ENCODE assay signal across 8 cellular contexts in the genomic region with DNA sequence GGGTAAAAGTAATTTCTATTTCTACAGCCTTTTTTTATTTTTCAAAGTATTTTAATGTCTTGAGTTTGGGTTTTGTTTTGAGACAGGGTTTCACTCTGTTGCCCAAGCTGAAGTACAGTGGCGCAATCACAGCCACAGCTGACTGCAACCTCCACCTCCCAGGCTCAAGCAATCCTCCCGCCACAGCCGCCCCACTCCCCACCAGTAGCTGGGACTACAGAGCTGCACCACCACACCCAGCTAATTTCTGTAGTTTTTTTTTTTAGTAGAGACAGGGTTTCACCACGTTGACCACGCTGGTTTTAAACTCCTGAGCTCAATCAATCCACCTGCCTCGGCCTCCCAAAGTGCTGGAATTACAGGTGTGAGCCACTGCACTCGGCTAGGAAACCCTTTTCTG. TPM values are rescaled to one million over a fixed set of nuclear protein-coding genes. Genes with fewer than 3 reads are reported as not detected.
DNase-seq lines count a peak whose midpoint lies in the region; ATAC-seq and TF ChIP-seq lines count a peak whose summit lies in the region.

No MANE protein-coding gene starts in this region.

- H3K4me3 Mint-ChIP-seq in T-cell, result peak overlapping the region; percentile 2 to 54 (median 48)

- ATAC-seq in GM21786 (IDR thresholded peaks at IDR 0.05; ENCODE audit: unreplicated experiment) (peak; percentile 39), T-cell (replicated peaks in 1 of 4) (no peak)
- ATAC-seq in stimulated activated naive CD8-positive, alpha-beta T cell treated with anti-CD3 and anti-CD28 coated beads, Interleukin-15, Interleukin-2, amounts not matched to agents 100 U/mL and 50 U/mL, for 24 hours, result peak; percentile 33

- no peak for TF ChIP-seq CTCF in AG09319 (IDR thresholded peaks at IDR 0.05; ENCODE audit: low read depth, low read length)

- H3K36me3 Mint-ChIP-seq in T-cell, result no peaks in the 10 kb centered on the region

- peak; percentile 63 for DNase-seq in AG09319 (ENCODE audit: extremely low read depth, low read depth)
- peak in 1 of 34 experiments; percentile 36 for DNase-seq in T-cell
- peak; percentile 83 for DNase-seq in glomerular visceral epithelial cell (ENCODE audit: extremely low spot score)
- DNase-seq in stimulated activated naive CD8-positive, alpha-beta T cell treated with anti-CD3 and anti-CD28 coated beads, Interleukin-15, Interleukin-2, amounts not matched to agents 100 U/mL and 50 U/mL, for 24 hours, result peak; percentile 64
- no peak for DNase-seq in COLO668 (lab: John Stamatoyannopoulos, UW; ENCODE audit: unreplicated experiment)
- no peak for DNase-seq in SW480 (ENCODE audit: low spot score)
- no peak for DNase-seq in G401 (ENCODE audit: low spot score)

- H3K4me1 Mint-ChIP-seq in T-cell, result peaks cover 49 to 75% (median 69%) of the 10 kb centered on the region in 3 donors

- no peaks in the 10 kb centered on the region for H3K27me3 Mint-ChIP-seq in T-cell

- CTCF ChIA-PET in T-cell (lab: Charles Lee), result interaction anchor here in 1 of 2 donors (0.6 to 1.7 kb wide), 5 partner anchors 9 to 95 kb away, joined by 3 to 8 read pairs (median 4); no protein-coding TSS in a partner anchor

- in situ Hi-C loops in G401 (cut with HindIII; ENCODE audit: low sequenced_read_pairs), result loop anchor here (10.0 kb wide), 1 partner anchor 94 kb away; no protein-coding TSS in a partner anchor

- no peaks in the 10 kb centered on the region for H3K9me3 Mint-ChIP-seq in T-cell

- POLR2A ChIA-PET in T-cell (lab: Charles Lee), result interaction anchor here (0.6 kb wide), 2 partner anchors 11 to 66 kb away, joined by 4 to 8 read pairs; no protein-coding TSS in a partner anchor

- H3K27ac Mint-ChIP-seq in T-cell, result peak overlapping the region; percentile 81 to 89

RNA-seq across cellular contexts. Expression of a gene that starts 44.0 kb away (rescaled TPM):
- total RNA-seq in T-cell, result 10 to 100 TPM; 16.6 to 27.9 (median 25.1) TPM
- 16.7 and 24.0 TPM in 2 replicates for total RNA-seq in G401 (2014; rRNA removed; shearing (Covaris generic))

RNA-seq across cellular contexts. Expression of a gene that starts 44.1 kb away (rescaled TPM):
- total RNA-seq in T-cell, result 10 to 100 TPM; 57.7 to 90.4 (median 61.7) TPM
- total RNA-seq in G401 (2014; rRNA removed; shearing (Covaris generic)), result 16.6 and 23.0 TPM in 2 replicates

Comparison
In these comparisons a context has a peak if more than half of its experiments do, and no peak if none do; other contexts are left out.
1. DNase-seq: peak in AG09319 (single experiment), glomerular visceral epithelial cell (single experiment) and stimulated activated naive CD8-positive, alpha-beta T cell treated with anti-CD3 and anti-CD28 coated beads, Interleukin-15, Interleukin-2, amounts not matched to agents 100 U/mL and 50 U/mL, for 24 hours (single experiment); none in COLO668 (single experiment), SW480 (single experiment) and G401 (single experiment).
2. ATAC-seq: peak in GM21786 (single experiment) and stimulated activated naive CD8-positive, alpha-beta T cell treated with anti-CD3 and anti-CD28 coated beads, Interleukin-15, Interleukin-2, amounts not matched to agents 100 U/mL and 50 U/mL, for 24 hours (single experiment); none in T-cell (0 of 4).